ENCODE assay signal across 6 cellular contexts in the genomic region with DNA sequence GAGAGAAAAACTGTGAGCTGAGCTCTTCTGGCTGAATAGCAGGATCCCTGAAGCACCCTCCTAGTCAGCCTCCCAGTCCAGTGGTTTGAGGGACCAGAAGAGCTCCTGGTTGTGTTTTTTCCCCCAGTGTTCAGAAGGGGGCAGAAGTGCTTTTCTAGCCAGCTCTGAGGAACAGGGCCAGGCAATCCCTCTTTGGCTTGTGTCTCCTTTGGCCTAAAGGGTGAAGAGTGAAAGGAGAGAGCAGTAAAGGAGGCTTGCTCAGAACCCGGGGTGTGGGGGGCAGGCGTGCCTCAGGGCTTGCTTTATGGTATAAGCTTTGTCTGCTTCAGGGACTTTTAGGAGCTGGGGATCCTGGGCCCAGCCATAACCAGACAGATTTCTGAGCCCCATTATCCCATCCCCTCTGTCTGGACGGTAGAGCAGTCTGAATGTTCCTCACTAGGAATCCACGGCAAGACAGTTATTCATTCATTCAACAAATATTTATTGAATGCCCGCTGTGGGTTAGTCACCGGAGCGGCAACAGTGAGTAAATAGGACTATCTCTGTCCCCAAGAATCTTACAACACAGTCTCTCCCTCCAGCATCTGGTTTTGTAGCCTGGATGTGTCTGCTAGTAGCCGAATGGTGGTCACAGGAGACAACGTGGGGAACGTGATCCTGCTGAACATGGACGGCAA. TPM values are rescaled to one million over a fixed set of nuclear protein-coding genes. Genes with fewer than 3 reads are reported as not detected.
A peak's percentile ranks its signal among the peaks of the same experiment; 100 is the strongest.
DNase-seq lines count a peak whose midpoint lies in the region; ATAC-seq and TF ChIP-seq lines count a peak whose summit lies in the region.

No MANE protein-coding gene starts in this region.

- H3K9me3 ChIP-seq in SJSA1 (replicated peaks) (no peaks in the 10 kb centered on the region), right atrium auricular region (no peaks in the 10 kb centered on the region)

- H3K27ac ChIP-seq in SJSA1, result peak overlapping the region; percentile 67
- no peak overlapping the region for H3K27ac ChIP-seq in right atrium auricular region

- H3K36me3 ChIP-seq in SJSA1 (peaks cover 59% of the 10 kb centered on the region), right atrium auricular region (peaks cover 7% of the 10 kb centered on the region)

- peak; percentile 14 to 56 for TF ChIP-seq CTCF in right atrium auricular region (IDR thresholded peaks at IDR 0.05)

- ATAC-seq in GM19467 (IDR thresholded peaks at IDR 0.05; ENCODE audit: unreplicated experiment), result no peak

- no peaks in the 10 kb centered on the region for H3K27me3 ChIP-seq in SJSA1 (replicated peaks)
- no peaks in the 10 kb centered on the region for H3K27me3 ChIP-seq in right atrium auricular region

- H3K4me1 ChIP-seq in SJSA1 (replicated peaks), result peaks cover 28% of the 10 kb centered on the region
- peaks cover 0 to 5% of the 10 kb centered on the region in 2 donors for H3K4me1 ChIP-seq in right atrium auricular region

- DNase-seq in GM04503 (ENCODE audit: low read depth), result peak; percentile 61
- DNase-seq in SJSA1 (ENCODE audit: low read depth in 1 of 2, low spot score in 2 of 2), result peak; percentile 68 to 78
- DNase-seq in right atrium auricular region (ENCODE audit: low spot score), result no peak
- DNase-seq in stimulated activated CD4-positive, alpha-beta T cell treated with anti-CD3 and anti-CD28 coated beads, Interleukin-12 subunit alpha, Interleukin-12 subunit beta, amount 100 ng/mL, for 4 hours, result no peak
- DNase-seq in SIG-M5 treated with dmso at 0.1 percent for 504 hours (lab: John Stamatoyannopoulos, UW; ENCODE audit: unreplicated experiment), result no peak

- 0 out of 2 replicates have a peak overlapping the region, but pooled peaks have one; percentile 14 for H3K4me3 ChIP-seq in SJSA1
- no peak overlapping the region for H3K4me3 ChIP-seq in right atrium auricular region

RNA-seq across cellular contexts. Expression of gene ACP2, which starts 14.5 kb away (rescaled TPM):
- total RNA-seq in SJSA1 (2014; rRNA removed; shearing (Covaris generic)), result 29.8 and 34.4 TPM in 2 replicates
- total RNA-seq in right atrium auricular region, result 10 to 100 TPM; 45.2 to 59.4 TPM

RNA-seq across cellular contexts. Expression of gene DDB2, which starts 19.4 kb away (rescaled TPM):
- total RNA-seq in SJSA1 (2014; rRNA removed; shearing (Covaris generic)), result 41.3 and 63.5 TPM in 2 replicates
- total RNA-seq in right atrium auricular region, result 10 to 100 TPM in 1 of 2 donors, 1 to 10 TPM in 1; 8.8 to 12.0 TPM

RNA-seq across cellular contexts. Expression of gene NR1H3, which starts 23.7 kb away (rescaled TPM):
- total RNA-seq in SJSA1 (2014; rRNA removed; shearing (Covaris generic)), result 11.1 and 11.8 TPM in 2 replicates
- total RNA-seq in right atrium auricular region, result 10 to 100 TPM; 15.9 to 23.2 TPM

RNA-seq across cellular contexts. Expression of gene MADD, which starts 35.8 kb away (rescaled TPM):
- total RNA-seq in SJSA1 (2014; rRNA removed; shearing (Covaris generic)), result 15.7 and 20.9 TPM in 2 replicates
- total RNA-seq in right atrium auricular region, result 10 to 100 TPM; 28.2 to 49.8 TPM

RNA-seq across cellular contexts. Expression of gene PACSIN3, which starts 47.9 kb away (rescaled TPM):
- total RNA-seq in SJSA1 (2014; rRNA removed; shearing (Covaris generic)), result 18.8 and 23.2 TPM in 2 replicates
- total RNA-seq in right atrium auricular region, result 100 to 1,000 TPM; 107 to 186 TPM

Comparison
In these comparisons a context has a peak if more than half of its experiments do, and no peak if none do; other contexts are left out.
1. DNase-seq: peak in GM04503 (single experiment) and SJSA1 (2 of 2); none in right atrium auricular region (single experiment), stimulated activated CD4-positive, alpha-beta T cell treated with anti-CD3 and anti-CD28 coated beads, Interleukin-12 subunit alpha, Interleukin-12 subunit beta, amount 100 ng/mL, for 4 hours (single experiment) and SIG-M5 treated with dmso at 0.1 percent for 504 hours (single experiment).